29 cellular contexts compared by ENCODE assay signal in the genomic region with DNA sequence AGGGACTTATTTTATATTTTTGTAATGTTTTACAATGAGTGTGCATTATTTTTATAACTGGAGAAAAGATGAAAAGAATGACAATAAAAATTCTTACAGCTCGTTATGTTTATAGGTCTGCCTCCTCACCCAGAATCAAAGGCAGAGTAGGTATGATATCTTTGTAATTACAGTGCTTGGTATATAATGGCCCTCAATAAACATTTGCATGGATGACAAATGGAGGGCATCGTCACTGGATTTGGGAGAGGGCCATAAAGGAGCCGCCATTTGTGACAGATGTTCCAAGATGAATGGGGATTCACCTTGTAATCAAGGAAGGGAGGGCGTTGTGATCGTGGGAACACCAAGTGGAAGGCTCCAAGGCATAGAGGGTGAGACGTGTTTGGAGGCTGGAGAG. TPM values are rescaled to one million over a fixed set of nuclear protein-coding genes. Genes with fewer than 3 reads are reported as not detected.
"Had no signal": no experiment of that assay in that cellular context is flagged by ENCODE, and none has a peak within 500 bp of the region (broad histone marks: within the 10 kb centered on the region; RNA-seq: fewer than 3 reads in every experiment).

No MANE protein-coding gene starts in this region.

- DNase-seq: cortex of kidney; effector memory CD8-positive, alpha-beta T cell; erythroblast; esophagus squamous epithelium; foreskin melanocyte; glutamatergic neuron; heart right ventricle; hippocampal formation; immature natural killer cell; islet precursor cell; kidney glomerular epithelial cell; left ventricle myocardium superior; lower lobe of right lung; naive B cell; pancreas; retina; right lobe of liver; small intestine; stimulated activated CD4-positive, alpha-beta T cell treated with anti-CD3 and anti-CD28 coated beads, Interleukin-15, amount 100 ng/mL, for 24 hours; stimulated activated CD4-positive, alpha-beta T cell treated with anti-CD3 and anti-CD28 coated beads, Interleukin-2, amount 100 ng/mL, for 48 hours; stimulated activated CD8-positive, alpha-beta memory T cell treated with anti-CD3 and anti-CD28 coated beads, Interleukin-4, amount 100 ng/mL, for 48 hours; stimulated activated naive CD4-positive, alpha-beta T cell; stimulated activated naive CD8-positive, alpha-beta T cell treated with anti-CD3 and anti-CD28 coated beads, Interleukin-15, amount 100 ng/mL, for 72 hours; transverse colon; upper lobe of right lung; uterus had no signal

- ATAC-seq: effector memory CD8-positive, alpha-beta T cell; heart right ventricle; left ventricle myocardium superior; lower lobe of right lung; natural killer cell treated with Interleukin-12 subunit alpha and Interleukin-12 subunit beta and Interleukin-15 and Interleukin-18, amount 100 ng/mL, for 72 hours; pancreas; right lobe of liver; stimulated activated naive CD8-positive, alpha-beta T cell treated with anti-CD3 and anti-CD28 coated beads, Interleukin-15, amount 100 ng/mL, for 72 hours; upper lobe of right lung had no signal

RNA-seq across cellular contexts. Expression of gene EFHD1, which starts 41.1 kb away (rescaled TPM):
- total RNA-seq: dermis microvascular lymphatic vessel endothelial cell, pulmonary artery endothelial cell had no signal
